13 cellular contexts compared by ENCODE assay signal in the genomic region with DNA sequence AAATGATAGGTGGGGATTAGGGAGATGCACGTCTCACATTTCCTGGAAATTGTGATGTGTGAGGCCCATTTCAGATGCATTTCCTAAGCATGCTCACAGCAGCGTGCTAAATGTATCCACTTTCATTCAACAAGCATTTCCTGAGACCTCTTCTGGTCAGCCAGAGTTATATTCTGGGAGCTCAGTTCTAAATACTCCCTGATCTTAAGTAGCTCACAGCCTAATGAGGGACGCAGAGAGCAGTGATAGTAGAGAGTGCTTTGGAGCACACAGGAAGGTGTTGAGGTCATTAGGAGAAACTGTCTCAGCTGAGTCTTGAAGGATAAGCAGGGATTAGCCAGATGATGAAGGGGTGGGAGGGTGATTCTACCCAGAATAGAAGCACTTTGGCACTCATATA. TPM values are rescaled to one million over a fixed set of nuclear protein-coding genes. Genes with fewer than 3 reads are reported as not detected.
A peak's percentile ranks its signal among the peaks of the same experiment; 100 is the strongest.
DNase-seq lines count a peak whose midpoint lies in the region; ATAC-seq and TF ChIP-seq lines count a peak whose summit lies in the region.
"Had no signal": no experiment of that assay in that cellular context is flagged by ENCODE, and none has a peak within 500 bp of the region (broad histone marks: within the 10 kb centered on the region; RNA-seq: fewer than 3 reads in every experiment).

No MANE protein-coding gene starts in this region.

- DNase-seq in AG08395 (ENCODE audit: low spot score), result peak; percentile 14
- DNase-seq in HFF-Myc (ENCODE audit: extremely low read depth, low read depth), result no peak
- DNase-seq in adipocyte (ENCODE audit: low read depth), result peak; percentile 39
- DNase-seq in ovary, result no peak
- DNase-seq in activated naive CD4-positive, alpha-beta T cell treated with anti-CD3 and anti-CD28 coated beads, Interleukin-2, amount 10 ng/mL, durations not matched to agents 7 days and 5 days, result no peak
- no peak for DNase-seq in Caco-2
- DNase-seq: aorta; CD4-positive, alpha-beta memory T cell; stimulated activated CD4-positive, alpha-beta T cell treated with anti-CD3 and anti-CD28 coated beads, Interleukin-4, amount 100 ng/mL, for 4 hours had no signal

- peaks cover under 1% of the 10 kb centered on the region for H3K4me1 ChIP-seq in adipocyte (ENCODE audit: control insufficient read depth, insufficient read depth, low read length)
- peaks cover 39% of the 10 kb centered on the region; the same call in 1 of the 2 replicates for H3K4me1 ChIP-seq in iPS-20b (ENCODE audit: insufficient read depth, low read length)
- H3K4me1 ChIP-seq in ovary (ENCODE audit: insufficient read depth), result no peaks in the 10 kb centered on the region
- H3K4me1 ChIP-seq in Caco-2, result no peaks in the 10 kb centered on the region
- H3K4me1 ChIP-seq: parathyroid adenoma had no signal

- no TSS peak for BruUV-seq in Caco-2 (replicated peaks; lab: Mats Ljungman, UMichigan)

- no peak overlapping the region for H3K27ac Mint-ChIP-seq in activated naive CD4-positive, alpha-beta T cell treated with anti-CD3 and anti-CD28 coated beads, Interleukin-2, amount 10 ng/mL, durations not matched to agents 7 days and 5 days
- H3K27ac Mint-ChIP-seq in Caco-2 (ENCODE audit: unreplicated experiment), result no peak overlapping the region

- 30 to 34% (median 34%) methylated on average over 3 of the region's 3 CpGs for WGBS in ovary, 3 donors

- H3K9me3 ChIP-seq in adipocyte (ENCODE audit: control insufficient read depth, low read length) (no peaks in the 10 kb centered on the region), iPS-20b (ENCODE audit: insufficient read depth, low read depth, low read length) (no peaks in the 10 kb centered on the region), ovary (no peaks in the 10 kb centered on the region), Caco-2 (no peaks in the 10 kb centered on the region)

- peak; percentile 5 for TF ChIP-seq CTCF in HFF-Myc (IDR thresholded peaks at IDR 0.05; ENCODE audit: low read depth, low read length, missing control alignments)
- TF ChIP-seq CTCF in ovary (IDR thresholded peaks at IDR 0.05), result no peak
- TF ChIP-seq CTCF in Caco-2 (IDR thresholded peaks at IDR 0.05; ENCODE audit: insufficient read depth in 1 of 2, low read depth in 1 of 2, low read length in 1 of 2, severe bottlenecking in 1 of 2, unreplicated experiment in 1 of 2), result no peak

- no peak for TF ChIP-seq POLR2A in ovary (IDR thresholded peaks at IDR 0.05)

- intact Hi-C loops in ovary (cut with DNase I) (loop anchor here in 1 of 4 donors (10.0 kb wide), 1 partner anchor 607 kb away; no protein-coding TSS in a partner anchor), Caco-2 (cut with micrococcal nuclease; ENCODE audit: unreplicated experiment) (no loop called here)

- no peaks in the 10 kb centered on the region for H3K36me3 ChIP-seq in adipocyte (ENCODE audit: control insufficient read depth, insufficient read depth, low read length, severe bottlenecking)
- no peaks in the 10 kb centered on the region for H3K36me3 ChIP-seq in iPS-20b (ENCODE audit: insufficient read depth, low read depth, low read length)
- no peaks in the 10 kb centered on the region for H3K36me3 ChIP-seq in ovary
- H3K36me3 ChIP-seq in Caco-2 (ENCODE audit: control insufficient read depth, insufficient read depth, low read length), result no peaks in the 10 kb centered on the region

- no peak overlapping the region for H3K4me3 Mint-ChIP-seq in activated naive CD4-positive, alpha-beta T cell treated with anti-CD3 and anti-CD28 coated beads, Interleukin-2, amount 10 ng/mL, durations not matched to agents 7 days and 5 days
- no peak overlapping the region for H3K4me3 Mint-ChIP-seq in Caco-2 (ENCODE audit: unreplicated experiment)

- no peak overlapping the region for H3K4me3 ChIP-seq in HFF-Myc (replicated peaks; ENCODE audit: low read depth, low read length)
- no peak overlapping the region for H3K4me3 ChIP-seq in adipocyte (ENCODE audit: low read length)
- H3K4me3 ChIP-seq in iPS-20b (ENCODE audit: low read length), result no peak overlapping the region
- no peak overlapping the region for H3K4me3 ChIP-seq in ovary
- H3K4me3 ChIP-seq in Caco-2 (ENCODE audit: low read depth, low read length), result no peak overlapping the region
- H3K4me3 ChIP-seq: GM12878 had no signal

- peaks cover under 1% of the 10 kb centered on the region for H3K9me3 Mint-ChIP-seq in activated naive CD4-positive, alpha-beta T cell treated with anti-CD3 and anti-CD28 coated beads, Interleukin-2, amount 10 ng/mL, durations not matched to agents 7 days and 5 days
- H3K9me3 Mint-ChIP-seq in Caco-2 (ENCODE audit: unreplicated experiment), result no peaks in the 10 kb centered on the region

- no peak for TF ChIP-seq EP300 in ovary (IDR thresholded peaks at IDR 0.05)

- peaks cover under 1% of the 10 kb centered on the region for H3K36me3 Mint-ChIP-seq in activated naive CD4-positive, alpha-beta T cell treated with anti-CD3 and anti-CD28 coated beads, Interleukin-2, amount 10 ng/mL, durations not matched to agents 7 days and 5 days
- no peaks in the 10 kb centered on the region for H3K36me3 Mint-ChIP-seq in Caco-2 (ENCODE audit: insufficient read depth, unreplicated experiment)

- POLR2A ChIA-PET in Caco-2 (lab: Charles Lee), result interaction anchor here (1.0 kb wide), 1 partner anchor 83 kb away, joined by 3 read pairs; no protein-coding TSS in a partner anchor

- H3K27ac ChIP-seq in iPS-20b (ENCODE audit: low read length) (peak overlapping the region; percentile 54), ovary (no peak overlapping the region)
- H3K27ac ChIP-seq: parathyroid adenoma had no signal

- no peak for ATAC-seq in GM21737 (IDR thresholded peaks at IDR 0.05; ENCODE audit: unreplicated experiment)
- ATAC-seq: GM12878 had no signal

- CTCF ChIA-PET in activated naive CD4-positive, alpha-beta T cell treated with anti-CD3 and anti-CD28 coated beads, Interleukin-2, amount 10 ng/mL, durations not matched to agents 7 days and 5 days (lab: Charles Lee), result no interaction called here
- CTCF ChIA-PET in Caco-2 (lab: Charles Lee), result interaction anchor here (0.6 to 1.0 kb wide), 3 partner anchors 31 to 425 kb away, joined by 3 to 4 read pairs (median 3); no protein-coding TSS in a partner anchor

- H3K27me3 Mint-ChIP-seq in activated naive CD4-positive, alpha-beta T cell treated with anti-CD3 and anti-CD28 coated beads, Interleukin-2, amount 10 ng/mL, durations not matched to agents 7 days and 5 days, result peaks cover 63% of the 10 kb centered on the region
- no peaks in the 10 kb centered on the region for H3K27me3 Mint-ChIP-seq in Caco-2 (ENCODE audit: insufficient read depth, unreplicated experiment)

- H3K4me1 Mint-ChIP-seq in activated naive CD4-positive, alpha-beta T cell treated with anti-CD3 and anti-CD28 coated beads, Interleukin-2, amount 10 ng/mL, durations not matched to agents 7 days and 5 days, result peaks cover 31% of the 10 kb centered on the region
- H3K4me1 Mint-ChIP-seq in Caco-2 (ENCODE audit: low read depth, unreplicated experiment), result peaks cover 9% of the 10 kb centered on the region

- H3K9ac ChIP-seq in adipocyte (ENCODE audit: low read length) (no peak overlapping the region), iPS-20b (ENCODE audit: low read depth, low read length) (peak overlapping the region; percentile 69; the same call in 1 of the 2 replicates)
- H3K9ac ChIP-seq: parathyroid adenoma had no signal

- H3K27me3 ChIP-seq in adipocyte (replicated peaks; ENCODE audit: control insufficient read depth, insufficient read depth, low read length) (no peaks in the 10 kb centered on the region), iPS-20b (ENCODE audit: insufficient read depth, low read length) (no peaks in the 10 kb centered on the region), ovary (no peaks in the 10 kb centered on the region), Caco-2 (replicated peaks; ENCODE audit: control insufficient read depth, insufficient read depth, low read length) (no peaks in the 10 kb centered on the region)

RNA-seq across cellular contexts. Expression of gene FSD1L, which starts 46.2 kb away (rescaled TPM):
- total RNA-seq in ovary, result 1 to 10 TPM; 2.6 to 7.6 (median 4.7) TPM
- polyA plus RNA-seq in ovary, result 1 to 10 TPM; 1.4 to 1.8 TPM
- 4.7 and 5.7 TPM in 2 replicates for total RNA-seq in Caco-2 (2022)

Comparison
In these comparisons a context has a peak if more than half of its experiments do, and no peak if none do; other contexts are left out.
1. DNase-seq: peak in AG08395 (single experiment) and adipocyte (single experiment); none in HFF-Myc (single experiment), ovary (0 of 5), activated naive CD4-positive, alpha-beta T cell treated with anti-CD3 and anti-CD28 coated beads, Interleukin-2, amount 10 ng/mL, durations not matched to agents 7 days and 5 days (single experiment) and Caco-2 (0 of 2).